In genomic region chr4:54233697-54234496, GRCh38 we compare ENCODE assay signal across 1 cellular context.
A peak's percentile ranks its signal among the peaks of the same experiment; 100 is the strongest.
TF ChIP-seq lines count a peak whose summit lies in the region.

No MANE protein-coding gene starts in this region.

TF ChIP-seq in HEK293, 187 proteins besides CTCF, POLR2A, EP300 and RAD21 (continued from another document):
- TF ChIP-seq ZSCAN5A (tag by site-specific recombination; IDR thresholded peaks at IDR 0.05) (0 out of 2 replicates have a peak, but pooled peaks have one; percentile 22), ZNF416 (tag by site-specific recombination; IDR thresholded peaks at IDR 0.05) (no peak), GLIS1 (tag by site-specific recombination; IDR thresholded peaks at IDR 0.05) (no peak), BCL6B (tag by site-specific recombination; IDR thresholded peaks at IDR 0.05) (no peak), ZBTB11 (tag by site-specific recombination; conservative IDR thresholded peaks at IDR 0.05; ENCODE audit: low read depth) (0 out of 2 replicates have a peak, but pooled peaks have one; percentile 13), MZF1 (tag by site-specific recombination; IDR thresholded peaks at IDR 0.05; ENCODE audit: borderline replicate concordance) (peak; percentile 66; the same call in 1 of the 2 replicates), TRIM28 (IDR thresholded peaks at IDR 0.05; ENCODE audit: borderline replicate concordance, low read length) (no peak), ZNF776 (tag by site-specific recombination; IDR thresholded peaks at IDR 0.05; ENCODE audit: borderline replicate concordance) (no peak), ZNF529 (tag by site-specific recombination; IDR thresholded peaks at IDR 0.05; ENCODE audit: insufficient replicate concordance) (no peak), ZBTB10 (tag by site-specific recombination; IDR thresholded peaks at IDR 0.05) (peak; percentile 61), ZNF157 (tag by site-specific recombination; IDR thresholded peaks at IDR 0.05) (no peak), ZNF777 (tag by site-specific recombination; IDR thresholded peaks at IDR 0.05; ENCODE audit: borderline replicate concordance) (peak; percentile 70; the same call in 1 of the 2 replicates), ZNF610 (tag by site-specific recombination; IDR thresholded peaks at IDR 0.05; ENCODE audit: borderline replicate concordance) (no peak)
TF ChIP-seq in HEK293: peak in this region for 19.
